27 cellular contexts compared by ENCODE assay signal in genomic region chr11:107467754-107468153, GRCh38.
"Had no signal": no experiment of that assay in that cellular context is flagged by ENCODE, and none has a peak within 500 bp of the region (broad histone marks: within the 10 kb centered on the region; RNA-seq: fewer than 3 reads in every experiment).

No MANE protein-coding gene starts in this region.

- H3K4me3 ChIP-seq: esophagus muscularis mucosa, gastroesophageal sphincter, heart left ventricle, hepatocyte, left lung, lower lobe of right lung, mucosa of descending colon had no signal

- H3K4me3 Mint-ChIP-seq: dendritic cell treated with granulocyte-macrophage colony-stimulating factor and Interleukin-4, amounts not matched to agents 40 ng/mL and 50 ng/mL, for 4 days; effector memory CD8-positive, alpha-beta T cell; endodermal cell; immature natural killer cell; mesothelial cell of epicardium; naive thymus-derived CD4-positive, alpha-beta T cell had no signal

- H3K36me3 ChIP-seq: esophagus muscularis mucosa, gastroesophageal sphincter, heart left ventricle, left lung, lower lobe of right lung had no signal

- H3K27me3 ChIP-seq: foreskin keratinocyte, hepatocyte had no signal

- H2AFZ ChIP-seq: hepatocyte had no signal

- H3K4me1 ChIP-seq: esophagus muscularis mucosa, foreskin keratinocyte, gastroesophageal sphincter, heart left ventricle, left lung, lower lobe of right lung had no signal

- H3K9me3 ChIP-seq: esophagus muscularis mucosa, gastroesophageal sphincter, left lung, lower lobe of right lung, mucosa of descending colon had no signal

- DNase-seq: cortex of kidney; effector CD8-positive, alpha-beta T cell; effector memory CD8-positive, alpha-beta T cell; endodermal cell; foreskin keratinocyte; glutamatergic neuron; heart left ventricle; hypothalamus; immature natural killer cell; islet precursor cell; kidney; kidney glomerular epithelial cell; left colon; left lung; left ventricle myocardium superior; lower lobe of right lung; mesenchymal stem cell; mucosa of descending colon; naive thymus-derived CD4-positive, alpha-beta T cell had no signal

- FAIRE-seq: colon, endothelial cell of umbilical vein, frontal cortex, kidney had no signal

- H3K27ac ChIP-seq: esophagus muscularis mucosa, foreskin keratinocyte, gastroesophageal sphincter, heart left ventricle, hepatocyte, left lung, lower lobe of right lung had no signal

- H3K27ac Mint-ChIP-seq: dendritic cell treated with granulocyte-macrophage colony-stimulating factor and Interleukin-4, amounts not matched to agents 40 ng/mL and 50 ng/mL, for 4 days; effector memory CD8-positive, alpha-beta T cell; endodermal cell; immature natural killer cell; mesothelial cell of epicardium; naive thymus-derived CD4-positive, alpha-beta T cell had no signal

- ATAC-seq: effector memory CD8-positive, alpha-beta T cell; gastroesophageal sphincter; heart left ventricle; left colon; left lung; left ventricle myocardium superior; lower lobe of right lung; mucosa of descending colon; naive thymus-derived CD4-positive, alpha-beta T cell had no signal

- H3K9me3 Mint-ChIP-seq: endodermal cell had no signal

- H3K4me2 ChIP-seq: hepatocyte had no signal

- H3K4me1 Mint-ChIP-seq: endodermal cell; immature natural killer cell; mesothelial cell of epicardium; naive thymus-derived CD4-positive, alpha-beta T cell had no signal

- H3K36me3 Mint-ChIP-seq: mesothelial cell of epicardium had no signal

- H3K79me2 ChIP-seq: hepatocyte had no signal
